Comparison of ENCODE assay signal across 8 cellular contexts in genomic region chr17:64808178-64808977, GRCh38.
DNase-seq lines count a peak whose midpoint lies in the region; ATAC-seq lines count a peak whose summit lies in the region.
"Not testable (repeated sequence)": the region's sequence is repeated elsewhere in the genome, so short reads cannot be mapped to it uniquely, and the experiment has no call there.

No MANE protein-coding gene starts in this region.

- H3K4me3 ChIP-seq in mesenchymal stem cell (ENCODE audit: insufficient read depth in 1 of 2, low read depth in 1 of 2, low read length in 2 of 2), result not testable (repeated sequence)

- H2BK5ac ChIP-seq in mesenchymal stem cell (ENCODE audit: low read depth, low read length, poor library complexity, severe bottlenecking), result not testable (repeated sequence)

- H3K27ac ChIP-seq in mesenchymal stem cell (ENCODE audit: low read length, poor library complexity, severe bottlenecking), result not testable (repeated sequence)

- not testable (repeated sequence) for H2BK120ac ChIP-seq in mesenchymal stem cell (ENCODE audit: low read depth, low read length)

- H3K4me3 Mint-ChIP-seq in central memory CD8-positive, alpha-beta T cell, result peak overlapping the region; percentile 9

- H3K27me3 ChIP-seq in mesenchymal stem cell (ENCODE audit: control insufficient read depth in 1 of 2, insufficient read depth in 1 of 2, low read length in 2 of 2), result not testable (repeated sequence)

- H3K9ac ChIP-seq in mesenchymal stem cell (ENCODE audit: low read length), result not testable (repeated sequence)

- peaks cover 21% of the 10 kb centered on the region for H3K4me1 Mint-ChIP-seq in central memory CD8-positive, alpha-beta T cell

- not testable (repeated sequence) for H3K9me3 ChIP-seq in mesenchymal stem cell (ENCODE audit: control insufficient read depth, low read length)

- peak overlapping the region; percentile 83 for H3K27ac Mint-ChIP-seq in central memory CD8-positive, alpha-beta T cell (ENCODE audit: low read depth)

- H4K91ac ChIP-seq in mesenchymal stem cell (ENCODE audit: low read length), result peak overlapping the region; percentile 61

- H3K4me1 ChIP-seq in mesenchymal stem cell (ENCODE audit: control insufficient read depth, insufficient read depth, low read depth, low read length), result not testable (repeated sequence)

- H3K4me2 ChIP-seq in mesenchymal stem cell (ENCODE audit: low read length, poor library complexity, severe bottlenecking), result not testable (repeated sequence)

- peak overlapping the region in 1 of 2 experiments; percentile 61 for H3K4ac ChIP-seq in mesenchymal stem cell (ENCODE audit: low read depth in 1 of 2, low read length in 2 of 2)

- H2BK15ac ChIP-seq in mesenchymal stem cell (ENCODE audit: low read depth, poor library complexity, severe bottlenecking), result not testable (repeated sequence)

- H3K23ac ChIP-seq in mesenchymal stem cell (ENCODE audit: low read length in 2 of 2), result not testable (repeated sequence)

- peaks cover 0 to 13% of the 10 kb centered on the region in 2 experiments for H3K36me3 ChIP-seq in mesenchymal stem cell (ENCODE audit: control insufficient read depth in 1 of 2, insufficient read depth in 2 of 2, low read depth in 1 of 2, low read length in 2 of 2)

- not testable (repeated sequence) for H3K79me1 ChIP-seq in mesenchymal stem cell (replicated peaks; ENCODE audit: low read length, poor library complexity, severe bottlenecking)

- H2AFZ ChIP-seq in mesenchymal stem cell (ENCODE audit: low read depth, low read length), result not testable (repeated sequence)

- peaks cover 12% of the 10 kb centered on the region for H3K36me3 Mint-ChIP-seq in central memory CD8-positive, alpha-beta T cell (ENCODE audit: insufficient read depth)

- H3K9me3 Mint-ChIP-seq in central memory CD8-positive, alpha-beta T cell, result not testable (repeated sequence)

- ATAC-seq in GM21381 (IDR thresholded peaks at IDR 0.05; ENCODE audit: unreplicated experiment) (peak; percentile 85), HG03439 (IDR thresholded peaks at IDR 0.05; ENCODE audit: unreplicated experiment) (peak; percentile 82)
- ATAC-seq in central memory CD8-positive, alpha-beta T cell (replicated peaks; ENCODE audit: extremely low read depth, poor library complexity, severe bottlenecking), result peak; percentile 93

- DNase-seq in DMS153 (lab: John Stamatoyannopoulos, UW) (peak; percentile 93), NCI-H510A (lab: John Stamatoyannopoulos, UW) (peak; percentile 79), mesenchymal stem cell (peak; percentile 92)
- DNase-seq in activated CD4-positive, alpha-beta T cell treated with anti-CD3 and anti-CD28 coated beads, Interleukin-2, amount 50 U/mL, for 1 hour, result peak; percentile 28
- peak in 1 of 2 donors; percentile 32 for DNase-seq in central memory CD8-positive, alpha-beta T cell (ENCODE audit: low spot score in 2 of 2)
- DNase-seq in stimulated activated CD8-positive, alpha-beta memory T cell treated with anti-CD3 and anti-CD28 coated beads, Interleukin-4, amount 100 ng/mL, for 4 hours (ENCODE audit: low read depth in 2 of 2, low spot score in 1 of 2), result peak; percentile 14 to 26

- peak overlapping the region; percentile 77 for H4K8ac ChIP-seq in mesenchymal stem cell (ENCODE audit: low read length)

- H2AK5ac ChIP-seq in mesenchymal stem cell (ENCODE audit: low read length, severe bottlenecking), result not testable (repeated sequence)

- H3K18ac ChIP-seq in mesenchymal stem cell (ENCODE audit: low read depth in 1 of 2, low read length in 2 of 2), result not testable (repeated sequence)

- peak overlapping the region in 1 of 2 experiments; percentile 52 for H2BK12ac ChIP-seq in mesenchymal stem cell (ENCODE audit: low read length in 2 of 2)

- 0% methylated on average over 1 of the region's 9 CpGs for WGBS in mesenchymal stem cell

- not testable (repeated sequence) for H3K14ac ChIP-seq in mesenchymal stem cell (ENCODE audit: low read length in 2 of 2)

- not testable (repeated sequence) for H3K27me3 Mint-ChIP-seq in central memory CD8-positive, alpha-beta T cell
